ENCODE assay signal across 5 cellular contexts in genomic region chr15:32347037-32347436, GRCh38. TPM values are rescaled to one million over a fixed set of nuclear protein-coding genes. Genes with fewer than 3 reads are reported as not detected.
"Had no signal": no experiment of that assay in that cellular context is flagged by ENCODE, and none has a peak within 500 bp of the region (broad histone marks: within the 10 kb centered on the region; RNA-seq: fewer than 3 reads in every experiment).

No MANE protein-coding gene starts in this region.

RNA-seq across cellular contexts. Expression of gene GOLGA8K, which starts 56.1 kb away (rescaled TPM):
- total RNA-seq: activated naive CD4-positive, alpha-beta T cell treated with anti-CD3 and anti-CD28 coated beads for 36 hours; K562; M059J; Peyer's patch; SJSA1 had no signal
